Comparison of ENCODE assay signal across 9 cellular contexts in the genomic region with DNA sequence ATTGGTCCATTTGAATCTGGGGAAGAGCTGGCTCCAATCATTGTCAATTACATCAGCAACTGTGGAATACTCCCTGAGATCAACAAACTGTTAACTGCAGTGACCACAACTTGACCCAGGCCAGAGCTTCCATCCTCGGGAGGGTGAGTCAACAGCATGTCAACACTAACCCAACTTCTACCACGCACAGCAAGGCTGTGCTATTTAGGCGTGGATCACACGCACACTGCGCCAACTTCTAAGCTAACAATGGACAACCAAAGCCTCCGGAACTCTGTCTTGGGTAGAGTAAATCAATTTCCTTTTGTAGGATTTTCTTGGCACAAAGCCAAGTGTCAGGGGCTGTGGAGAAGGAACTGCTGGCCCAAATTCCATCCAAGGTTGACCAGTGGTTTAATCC. TPM values are rescaled to one million over a fixed set of nuclear protein-coding genes. Genes with fewer than 3 reads are reported as not detected.
A peak's percentile ranks its signal among the peaks of the same experiment; 100 is the strongest.
DNase-seq lines count a peak whose midpoint lies in the region; ATAC-seq and FAIRE-seq lines count a peak whose summit lies in the region.
"Had no signal": no experiment of that assay in that cellular context is flagged by ENCODE, and none has a peak within 500 bp of the region (broad histone marks: within the 10 kb centered on the region; RNA-seq: fewer than 3 reads in every experiment).

No MANE protein-coding gene starts in this region.

- H3K4me2 ChIP-seq in neuronal stem cell (ENCODE audit: insufficient read depth, low read length, poor library complexity, severe bottlenecking): no peak overlapping the region

- peak overlapping the region; percentile 4 for H3K27ac ChIP-seq in angular gyrus (ENCODE audit: low read depth, low read length)
- no peak overlapping the region for H3K27ac ChIP-seq in neuronal stem cell (replicated peaks; ENCODE audit: low read length)

- no peak overlapping the region for H2BK5ac ChIP-seq in neuronal stem cell (ENCODE audit: low read length)

- H3K23ac ChIP-seq in neuronal stem cell (ENCODE audit: low read depth, low read length, poor library complexity): no peak overlapping the region

- H2AK5ac ChIP-seq in neuronal stem cell (ENCODE audit: low read depth, low read length): no peak overlapping the region

- no peaks in the 10 kb centered on the region for H3K27me3 ChIP-seq in neuronal stem cell (ENCODE audit: control insufficient read depth in 3 of 3, insufficient read depth in 3 of 3, low read depth in 1 of 3, low read length in 3 of 3)

- H3K79me1 ChIP-seq in neuronal stem cell (ENCODE audit: low read depth, low read length): peaks cover 8% of the 10 kb centered on the region

- H4K91ac ChIP-seq in neuronal stem cell (ENCODE audit: low read depth, low read length, poor library complexity): no peak overlapping the region

- no peak for FAIRE-seq in urothelium cell line (lab: Jason Lieb, UNC)

- no peak overlapping the region for H3K9ac ChIP-seq in neuronal stem cell (ENCODE audit: low read depth, low read length, poor library complexity)

- no peak overlapping the region for H4K8ac ChIP-seq in neuronal stem cell (ENCODE audit: low read depth, low read length)

- no peak overlapping the region for H2AFZ ChIP-seq in neuronal stem cell (ENCODE audit: low read length)

- WGBS in neuronal stem cell (ENCODE audit: extremely low coverage in 2 of 2, insufficient read length in 2 of 2, insufficient replicate concordance in 1 of 2), 2 donors: no CpG with 5 or more reads among the region's 6 CpGs

- H3K9me3 ChIP-seq in neuronal stem cell (replicated peaks in 1 of 2; ENCODE audit: control insufficient read depth in 2 of 2, insufficient read depth in 1 of 2, low read depth in 1 of 2, low read length in 2 of 2): no peaks in the 10 kb centered on the region

- H2BK120ac ChIP-seq in neuronal stem cell (ENCODE audit: low read depth, low read length): no peak overlapping the region

- no peak overlapping the region for H3K18ac ChIP-seq in neuronal stem cell (ENCODE audit: low read length)

- no peak overlapping the region for H2BK15ac ChIP-seq in neuronal stem cell (ENCODE audit: low read length)

- DNase-seq in NOMO-1 treated with DMSO at 0.1 percent for 48 hours (lab: John Stamatoyannopoulos, UW; ENCODE audit: unreplicated experiment) (peak; percentile 8), NOMO-1 (lab: John Stamatoyannopoulos, UW; ENCODE audit: unreplicated experiment in 2 of 2) (no peak), islet precursor cell (peak; percentile 73), urothelium cell line (ENCODE audit: low spot score) (peak; percentile 35), neuronal stem cell (ENCODE audit: low spot score) (no peak), NCI-H510A (lab: John Stamatoyannopoulos, UW) (no peak)
- DNase-seq: CD4-positive, CD25-positive, alpha-beta regulatory T cell had no signal

- peaks cover 1 to 42% of the 10 kb centered on the region in 2 donors for H3K36me3 ChIP-seq in neuronal stem cell (replicated peaks in 1 of 2; ENCODE audit: control insufficient read depth in 2 of 2, insufficient read depth in 2 of 2, low read length in 2 of 2)

- peaks cover 0 to 2% of the 10 kb centered on the region in 2 donors for H3K4me1 ChIP-seq in neuronal stem cell (ENCODE audit: control insufficient read depth in 2 of 2, insufficient read depth in 1 of 2, low read depth in 1 of 2, low read length in 2 of 2)

- no peak overlapping the region for H3K14ac ChIP-seq in neuronal stem cell (ENCODE audit: low read length)

- H3K4me3 ChIP-seq in neuronal stem cell (ENCODE audit: low read length in 2 of 2): no peak overlapping the region

- no peak for ATAC-seq in GM18519 (IDR thresholded peaks at IDR 0.05; ENCODE audit: low FRiP score, unreplicated experiment)

- no peak overlapping the region for H3K4ac ChIP-seq in neuronal stem cell (ENCODE audit: low read length)

- H2BK12ac ChIP-seq in neuronal stem cell (ENCODE audit: low read length): no peak overlapping the region

RNA-seq across cellular contexts. Expression of gene APP, which starts 30.4 kb away (rescaled TPM):
- 211 TPM for polyA plus RNA-seq in neuronal stem cell (2013, experiment 1 of 2)
- polyA plus RNA-seq in neuronal stem cell (2013, experiment 2 of 2): 208 TPM

Comparison
In these comparisons a context has a peak if more than half of its experiments do, and no peak if none do; other contexts are left out.
1. DNase-seq: peak in NOMO-1 treated with DMSO at 0.1 percent for 48 hours (single experiment), islet precursor cell (single experiment) and urothelium cell line (single experiment); none in NOMO-1 (0 of 2), neuronal stem cell (single experiment) and NCI-H510A (single experiment).